In the genomic region with DNA sequence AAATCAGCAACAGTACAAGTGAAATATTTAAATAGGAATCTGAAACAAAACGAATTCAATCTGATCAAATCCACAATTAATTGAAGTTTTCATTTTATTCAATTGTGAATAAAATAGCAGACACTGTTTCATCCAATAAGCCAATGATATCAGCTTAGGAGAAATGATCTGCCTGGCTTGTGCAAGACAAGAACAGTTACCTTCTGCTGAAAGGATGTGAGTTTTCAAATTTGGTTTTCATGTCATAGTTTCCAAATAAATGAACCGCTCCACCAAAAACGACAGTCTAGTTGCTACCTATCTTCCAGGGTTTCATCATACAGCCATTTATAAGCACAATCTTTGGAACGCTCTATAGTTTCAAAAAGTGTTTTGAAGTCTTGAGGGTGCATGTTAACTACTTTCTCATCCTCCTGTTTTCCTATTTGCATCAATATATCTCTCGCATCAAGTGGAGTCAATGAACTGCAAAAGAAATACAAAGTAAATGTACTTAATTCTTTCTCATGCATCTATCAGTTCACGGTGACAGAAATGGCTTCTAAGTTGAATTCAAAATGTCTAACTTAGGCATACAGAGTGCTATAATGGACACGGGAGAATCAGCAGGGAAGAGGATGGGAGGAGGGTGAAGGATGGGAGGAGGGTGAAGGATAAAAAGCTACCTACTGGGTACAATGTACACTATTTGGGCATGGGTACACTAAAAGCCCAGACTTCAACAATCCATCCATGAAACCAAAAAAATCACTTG, we compare ENCODE assay signal across 36 cellular contexts.
"Had no signal": no experiment of that assay in that cellular context is flagged by ENCODE, and none has a peak within 500 bp of the region (broad histone marks: within the 10 kb centered on the region; RNA-seq: fewer than 3 reads in every experiment).

No MANE protein-coding gene starts in this region.

- H3K4me3 ChIP-seq: adrenal gland, body of pancreas, breast epithelium had no signal

- H3K9me3 Mint-ChIP-seq: activated B cell treated with CpG ODN at 0.5 μM for 24 hours; activated CD4-positive, alpha-beta memory T cell treated with anti-CD3 and anti-CD28 coated beads for 36 hours; activated CD4-positive, alpha-beta T cell treated with anti-CD3 and anti-CD28 coated beads, Interleukin-2, amount 10 ng/mL, durations not matched to agents 24 days and 14 days; activated CD8-positive, alpha-beta T cell treated with anti-CD3 and anti-CD28 coated beads for 36 hours; activated naive CD4-positive, alpha-beta T cell treated with anti-CD3 and anti-CD28 coated beads for 36 hours; activated naive CD4-positive, alpha-beta T cell treated with anti-CD3 and anti-CD28 coated beads, Interleukin-2, amount 50 U/mL, for 72 hours; activated naive CD8-positive, alpha-beta T cell treated with anti-CD3 and anti-CD28 coated beads for 36 hours; activated T-cell treated with anti-CD3 and anti-CD28 coated beads, Interleukin-2, amount 50 U/mL, for 4 hours; activated T-cell treated with anti-CD3 and anti-CD28 coated beads, Interleukin-2, amount 50 U/mL, for 72 hours; activated T-helper 1 cell treated with anti-CD3 and anti-CD28 coated beads, Interleukin-12 subunit alpha, Interleukin-12 subunit beta, Interleukin-2, Interleukin-4 antibody, amounts not matched to agents 30 ng/mL and 10 ng/mL and 1 ng/mL, durations not matched to agents 14 hours and 24 hours and 36 hours; activated T-helper 17 cell treated with anti-CD3 and anti-CD28 coated beads, Interleukin-2, amount 50 U/mL, for 72 hours; T-helper 1 cell treated with Interleukin-12 subunit alpha and Interleukin-12 subunit beta and Interleukin-4 antibody, amounts not matched to agents 30 μg/mL and 1 μg/mL, for 36 hours; T-helper 2 cell treated with Interferon-gamma antibody and Interleukin-4, amounts not matched to agents 5 μg/mL and 100 μg/mL, for 36 hours had no signal

- H3K27me3 Mint-ChIP-seq: activated B cell treated with CpG ODN at 0.5 μM for 24 hours; activated CD4-positive, alpha-beta memory T cell treated with anti-CD3 and anti-CD28 coated beads for 36 hours; activated CD4-positive, alpha-beta T cell treated with anti-CD3 and anti-CD28 coated beads, Interleukin-2, amount 10 ng/mL, durations not matched to agents 24 days and 14 days; activated CD8-positive, alpha-beta T cell treated with anti-CD3 and anti-CD28 coated beads for 36 hours; activated naive CD8-positive, alpha-beta T cell treated with anti-CD3 and anti-CD28 coated beads for 36 hours; activated T-helper 17 cell treated with anti-CD3 and anti-CD28 coated beads, Interleukin-2, amount 50 U/mL, for 72 hours had no signal

- H3K4me1 ChIP-seq: adrenal gland, body of pancreas, breast epithelium had no signal

- H3K36me3 ChIP-seq: breast epithelium had no signal

- DNase-seq: activated B cell treated with CpG ODN at 0.5 μM for 24 hours; activated CD4-positive, alpha-beta memory T cell treated with anti-CD3 and anti-CD28 coated beads for 36 hours; activated CD4-positive, alpha-beta T cell treated with anti-CD3 and anti-CD28 coated beads for 4 hours; activated CD4-positive, alpha-beta T cell treated with anti-CD3 and anti-CD28 coated beads, Interleukin-2, amount 10 ng/mL, durations not matched to agents 24 days and 14 days; activated CD4-positive, alpha-beta T cell treated with anti-CD3 and anti-CD28 coated beads, Interleukin-2, amount 50 U/mL, for 1 hour; activated CD4-positive, alpha-beta T cell treated with anti-CD3 and anti-CD28 coated beads, Interleukin-2, amount 50 U/mL, for 4 hours; activated CD4-positive, CD25-positive, alpha-beta regulatory T cell treated with anti-CD3 and anti-CD28 coated beads, Interleukin-2, amount 50 U/mL, for 72 hours; activated CD8-positive, alpha-beta memory T cell treated with anti-CD3 and anti-CD28 coated beads, Interleukin-2, amount 50 U/mL, for 4 hours; activated CD8-positive, alpha-beta T cell treated with anti-CD3 and anti-CD28 coated beads for 36 hours; activated effector memory CD4-positive, alpha-beta T cell treated with anti-CD3 and anti-CD28 coated beads, Interleukin-2, amount 50 U/mL, for 16 hours; activated gamma-delta T cell treated with Interleukin-2 at 50 U/mL for 16 hours; activated naive CD4-positive, alpha-beta T cell; activated naive CD4-positive, alpha-beta T cell treated with anti-CD3 and anti-CD28 coated beads for 36 hours; activated naive CD4-positive, alpha-beta T cell treated with anti-CD3 and anti-CD28 coated beads, Interleukin-2, amount 50 U/mL, for 16 hours; activated naive CD8-positive, alpha-beta T cell treated with anti-CD3 and anti-CD28 coated beads for 36 hours; activated T-cell treated with anti-CD3 and anti-CD28 coated beads for 4 hours; activated T-cell treated with anti-CD3 and anti-CD28 coated beads, Interleukin-2, amount 50 U/mL, for 1 hour; activated T-cell treated with anti-CD3 and anti-CD28 coated beads, Interleukin-2, amount 50 U/mL, for 4 hours; activated T-cell treated with anti-CD3 and anti-CD28 coated beads, Interleukin-2, amount 50 U/mL, for 72 hours; adrenal gland; amniotic stem cell; aorta; body of pancreas; brain microvascular endothelial cell; central memory CD4-positive, alpha-beta T cell; T-helper 1 cell; T-helper 2 cell; T-helper 9 cell had no signal

- H3K4me1 Mint-ChIP-seq: activated B cell treated with CpG ODN at 0.5 μM for 24 hours; activated CD4-positive, alpha-beta T cell treated with anti-CD3 and anti-CD28 coated beads, Interleukin-2, amount 10 ng/mL, durations not matched to agents 24 days and 14 days; activated naive CD8-positive, alpha-beta T cell treated with anti-CD3 and anti-CD28 coated beads for 36 hours; activated T-helper 17 cell treated with anti-CD3 and anti-CD28 coated beads, Interleukin-2, amount 50 U/mL, for 72 hours had no signal

- H3K27ac ChIP-seq: adrenal gland, body of pancreas, brain microvascular endothelial cell, breast epithelium, VCaP had no signal

- FAIRE-seq: astrocyte had no signal

- ATAC-seq: activated CD8-positive, alpha-beta T cell treated with anti-CD3 and anti-CD28 coated beads for 36 hours; activated naive CD4-positive, alpha-beta T cell treated with anti-CD3 and anti-CD28 coated beads, Interleukin-2, amount 50 U/mL, for 72 hours; activated T-cell treated with anti-CD3 and anti-CD28 coated beads, Interleukin-2, amount 50 U/mL, for 4 hours; activated T-cell treated with anti-CD3 and anti-CD28 coated beads, Interleukin-2, amount 50 U/mL, for 72 hours; activated T-helper 17 cell treated with anti-CD3 and anti-CD28 coated beads, Interleukin-2, amount 50 U/mL, for 72 hours; body of pancreas had no signal

- H3K27ac Mint-ChIP-seq: activated B cell treated with CpG ODN at 0.5 μM for 24 hours; activated CD4-positive, alpha-beta memory T cell treated with anti-CD3 and anti-CD28 coated beads for 36 hours; activated CD4-positive, alpha-beta T cell treated with anti-CD3 and anti-CD28 coated beads, Interleukin-2, amount 10 ng/mL, durations not matched to agents 24 days and 14 days; activated CD8-positive, alpha-beta T cell treated with anti-CD3 and anti-CD28 coated beads for 36 hours; activated naive CD4-positive, alpha-beta T cell treated with anti-CD3 and anti-CD28 coated beads for 36 hours; activated naive CD4-positive, alpha-beta T cell treated with anti-CD3 and anti-CD28 coated beads, Interleukin-2, amount 50 U/mL, for 72 hours; activated naive CD8-positive, alpha-beta T cell treated with anti-CD3 and anti-CD28 coated beads for 36 hours; activated T-cell treated with anti-CD3 and anti-CD28 coated beads, Interleukin-2, amount 50 U/mL, for 72 hours; activated T-helper 1 cell treated with anti-CD3 and anti-CD28 coated beads, Interleukin-12 subunit alpha, Interleukin-12 subunit beta, Interleukin-2, Interleukin-4 antibody, amounts not matched to agents 30 ng/mL and 10 ng/mL and 1 ng/mL, durations not matched to agents 14 hours and 24 hours and 36 hours; activated T-helper 17 cell treated with anti-CD3 and anti-CD28 coated beads, Interleukin-2, amount 50 U/mL, for 72 hours; T-helper 1 cell treated with Interleukin-12 subunit alpha and Interleukin-12 subunit beta and Interleukin-4 antibody, amounts not matched to agents 30 μg/mL and 1 μg/mL, for 36 hours; T-helper 2 cell treated with Interferon-gamma antibody and Interleukin-4, amounts not matched to agents 5 μg/mL and 100 μg/mL, for 36 hours had no signal

- H3K4me3 Mint-ChIP-seq: activated B cell treated with CpG ODN at 0.5 μM for 24 hours; activated CD4-positive, alpha-beta memory T cell treated with anti-CD3 and anti-CD28 coated beads for 36 hours; activated CD4-positive, alpha-beta T cell treated with anti-CD3 and anti-CD28 coated beads, Interleukin-2, amount 10 ng/mL, durations not matched to agents 24 days and 14 days; activated CD8-positive, alpha-beta T cell treated with anti-CD3 and anti-CD28 coated beads for 36 hours; activated naive CD4-positive, alpha-beta T cell treated with anti-CD3 and anti-CD28 coated beads for 36 hours; activated naive CD8-positive, alpha-beta T cell treated with anti-CD3 and anti-CD28 coated beads for 36 hours; activated T-cell treated with anti-CD3 and anti-CD28 coated beads, Interleukin-2, amount 50 U/mL, for 4 hours; activated T-cell treated with anti-CD3 and anti-CD28 coated beads, Interleukin-2, amount 50 U/mL, for 72 hours; activated T-helper 1 cell treated with anti-CD3 and anti-CD28 coated beads, Interleukin-12 subunit alpha, Interleukin-12 subunit beta, Interleukin-2, Interleukin-4 antibody, amounts not matched to agents 30 ng/mL and 10 ng/mL and 1 ng/mL, durations not matched to agents 14 hours and 24 hours and 36 hours; activated T-helper 17 cell treated with anti-CD3 and anti-CD28 coated beads, Interleukin-2, amount 50 U/mL, for 72 hours; T-helper 1 cell treated with Interleukin-12 subunit alpha and Interleukin-12 subunit beta and Interleukin-4 antibody, amounts not matched to agents 30 μg/mL and 1 μg/mL, for 36 hours; T-helper 2 cell treated with Interferon-gamma antibody and Interleukin-4, amounts not matched to agents 5 μg/mL and 100 μg/mL, for 36 hours had no signal

- H3K9me3 ChIP-seq: adrenal gland, body of pancreas, breast epithelium had no signal

- H3K27me3 ChIP-seq: adrenal gland, body of pancreas, brain microvascular endothelial cell, breast epithelium had no signal
